In the genomic region with DNA sequence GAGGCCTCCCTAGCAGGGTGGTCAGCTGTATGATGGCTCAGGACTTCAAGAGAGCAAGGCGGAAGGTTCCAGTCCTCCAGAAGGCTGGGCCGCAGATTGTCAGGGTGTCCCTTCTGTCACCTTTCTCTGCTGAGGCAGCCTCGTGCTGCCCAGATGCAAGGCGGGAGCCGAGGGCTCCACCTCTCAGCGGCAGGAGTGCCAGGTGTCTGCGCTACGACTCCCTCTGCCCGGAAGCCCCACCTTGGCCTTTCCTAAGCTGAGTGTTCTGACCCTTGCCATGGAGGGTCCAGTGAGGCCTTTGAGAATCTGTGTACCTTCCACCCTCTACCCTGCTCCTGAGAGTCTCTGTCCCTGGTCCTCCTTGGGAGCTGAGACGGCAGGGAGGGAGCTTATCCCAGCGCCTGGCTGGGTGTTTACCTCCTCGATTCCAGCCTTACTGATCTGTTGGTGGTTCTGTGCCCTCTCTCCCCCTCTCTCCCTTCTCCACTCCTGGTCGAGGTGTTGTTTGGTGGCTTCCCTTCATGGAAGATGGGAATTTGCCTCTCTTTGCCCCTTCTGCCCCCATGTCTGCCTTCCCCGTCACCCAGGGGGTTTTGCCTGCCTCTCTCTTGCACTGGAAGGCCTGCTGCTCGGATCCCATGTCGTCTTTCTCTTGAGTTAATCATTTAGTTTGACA, we compare ENCODE assay signal across 21 cellular contexts. TPM values are rescaled to one million over a fixed set of nuclear protein-coding genes. Genes with fewer than 3 reads are reported as not detected.
DNase-seq lines count a peak whose midpoint lies in the region; ATAC-seq, FAIRE-seq and TF ChIP-seq lines count a peak whose summit lies in the region.
"Had no signal": no experiment of that assay in that cellular context is flagged by ENCODE, and none has a peak within 500 bp of the region (broad histone marks: within the 10 kb centered on the region; RNA-seq: fewer than 3 reads in every experiment).

No MANE protein-coding gene starts in this region.

- no peak overlapping the region for H3K4me3 Mint-ChIP-seq in natural killer cell treated with Interleukin-12 subunit alpha and Interleukin-12 subunit beta and Interleukin-15 and Interleukin-18, amount 100 ng/mL, for 72 hours
- no peak overlapping the region for H3K4me3 Mint-ChIP-seq in natural killer cell
- H3K4me3 Mint-ChIP-seq in chondrocyte (ENCODE audit: unreplicated experiment) = no peak overlapping the region
- H3K4me3 Mint-ChIP-seq in neural progenitor cell = no peak overlapping the region

- H3K27ac ChIP-seq in neural progenitor cell = no peak overlapping the region
- H3K27ac ChIP-seq in small intestine (ENCODE audit: low read depth in 1 of 2, low read length in 1 of 2) = no peak overlapping the region
- no peak overlapping the region for H3K27ac ChIP-seq in Peyer's patch
- H3K27ac ChIP-seq: A549 had no signal

- H3K27me3 Mint-ChIP-seq in natural killer cell treated with Interleukin-12 subunit alpha and Interleukin-12 subunit beta and Interleukin-15 and Interleukin-18, amount 100 ng/mL, for 72 hours = no peaks in the 10 kb centered on the region
- H3K27me3 Mint-ChIP-seq in natural killer cell (ENCODE audit: low read depth in 2 of 2) = no peaks in the 10 kb centered on the region
- H3K27me3 Mint-ChIP-seq in chondrocyte (ENCODE audit: low read depth) = no peaks in the 10 kb centered on the region
- H3K27me3 Mint-ChIP-seq in neural progenitor cell (ENCODE audit: insufficient read depth, low read depth) = no peaks in the 10 kb centered on the region

- WGBS in small intestine, 3 donors = 89 to 91% (median 89%) methylated on average over 15 to 16 of the region's 16 CpGs

- no peaks in the 10 kb centered on the region for H3K79me2 ChIP-seq in neural progenitor cell (ENCODE audit: low read depth)

- no peak for TF ChIP-seq CTCF in natural killer cell (IDR thresholded peaks at IDR 0.05)
- no peak for TF ChIP-seq CTCF in chondrocyte (IDR thresholded peaks at IDR 0.05)
- no peak for TF ChIP-seq CTCF in neural progenitor cell (IDR thresholded peaks at IDR 0.05)
- TF ChIP-seq CTCF in Peyer's patch (IDR thresholded peaks at IDR 0.05) = no peak

- H3K36me3 Mint-ChIP-seq in natural killer cell treated with Interleukin-12 subunit alpha and Interleukin-12 subunit beta and Interleukin-15 and Interleukin-18, amount 100 ng/mL, for 72 hours = no peaks in the 10 kb centered on the region
- H3K36me3 Mint-ChIP-seq in natural killer cell (no peaks in the 10 kb centered on the region), chondrocyte (ENCODE audit: low read depth) (peaks cover 4% of the 10 kb centered on the region), neural progenitor cell (peaks cover 5% of the 10 kb centered on the region)

- H3K4me3 ChIP-seq in neural progenitor cell (no peak overlapping the region), small intestine (ENCODE audit: low read depth in 1 of 2, low read length in 2 of 2) (no peak overlapping the region), Peyer's patch (no peak overlapping the region)
- H3K4me3 ChIP-seq: A549 had no signal

- no peaks in the 10 kb centered on the region for H3F3A ChIP-seq in neural progenitor cell (ENCODE audit: low read depth)

- TF ChIP-seq POLR2A in Peyer's patch (IDR thresholded peaks at IDR 0.05) = no peak

- H3K4me1 ChIP-seq in neural progenitor cell = peaks cover 14% of the 10 kb centered on the region
- H3K4me1 ChIP-seq in small intestine (ENCODE audit: control insufficient read depth in 2 of 2, insufficient read depth in 1 of 2, low read depth in 1 of 2, low read length in 1 of 2) = peaks cover 0 to 3% of the 10 kb centered on the region in 2 donors
- peaks cover 0 to 8% (median 3%) of the 10 kb centered on the region in 4 donors for H3K4me1 ChIP-seq in Peyer's patch
- H3K4me1 ChIP-seq: A549 had no signal

- H2AFZ ChIP-seq in neural progenitor cell (replicated peaks) = no peak overlapping the region

- no peak for DNase-seq in natural killer cell treated with Interleukin-12 subunit alpha and Interleukin-12 subunit beta and Interleukin-15 and Interleukin-18, amount 100 ng/mL, for 72 hours (ENCODE audit: low spot score)
- DNase-seq in natural killer cell (no peak), chondrocyte (ENCODE audit: low spot score) (peak; percentile 71), neural progenitor cell (ENCODE audit: low spot score) (no peak), left colon (no peak), small intestine (no peak), Peyer's patch (no peak)
- DNase-seq: C1 segment of cervical spinal cord, GF-D8, KG1, NCI-H1048, NCI-H146, NCI-H2081 treated with DMSO at 0.1 percent for 48 hours, NCI-H510A, NCI-H774 had no signal

- H3K9ac ChIP-seq in neural progenitor cell = no peak overlapping the region

- peaks cover 8% of the 10 kb centered on the region for H4K20me1 ChIP-seq in neural progenitor cell (ENCODE audit: low read depth)

- peaks cover 10 to 29% of the 10 kb centered on the region in 2 donors for H3K4me1 Mint-ChIP-seq in natural killer cell treated with Interleukin-12 subunit alpha and Interleukin-12 subunit beta and Interleukin-15 and Interleukin-18, amount 100 ng/mL, for 72 hours (ENCODE audit: low read depth in 2 of 2)
- H3K4me1 Mint-ChIP-seq in natural killer cell = peaks cover 14 to 15% of the 10 kb centered on the region in 2 donors
- peaks cover 3% of the 10 kb centered on the region for H3K4me1 Mint-ChIP-seq in chondrocyte (ENCODE audit: low read depth)
- H3K4me1 Mint-ChIP-seq in neural progenitor cell = peaks cover 9% of the 10 kb centered on the region

- H3K36me3 ChIP-seq in neural progenitor cell (no peaks in the 10 kb centered on the region), small intestine (ENCODE audit: control insufficient read depth in 2 of 2, insufficient read depth in 2 of 2, low read length in 2 of 2) (no peaks in the 10 kb centered on the region), Peyer's patch (no peaks in the 10 kb centered on the region)

- H3K27me3 ChIP-seq in neural progenitor cell = no peaks in the 10 kb centered on the region
- H3K27me3 ChIP-seq in small intestine (ENCODE audit: control insufficient read depth in 2 of 2, insufficient read depth in 2 of 2, low read length in 2 of 2) = no peaks in the 10 kb centered on the region
- H3K27me3 ChIP-seq in Peyer's patch = no peaks in the 10 kb centered on the region

- no peaks in the 10 kb centered on the region for H3K9me3 Mint-ChIP-seq in natural killer cell treated with Interleukin-12 subunit alpha and Interleukin-12 subunit beta and Interleukin-15 and Interleukin-18, amount 100 ng/mL, for 72 hours
- H3K9me3 Mint-ChIP-seq in natural killer cell (no peaks in the 10 kb centered on the region), chondrocyte (ENCODE audit: low read depth) (no peaks in the 10 kb centered on the region), neural progenitor cell (no peaks in the 10 kb centered on the region)

- no peak overlapping the region for H3K4me2 ChIP-seq in neural progenitor cell
- H3K4me2 ChIP-seq: A549 had no signal

- FAIRE-seq in small intestine (lab: Jason Lieb, UNC) = no peak
- FAIRE-seq: A549, GM12891, H54, HepG2 had no signal

- H3K9me3 ChIP-seq in neural progenitor cell (ENCODE audit: low read depth) = no peaks in the 10 kb centered on the region
- no peaks in the 10 kb centered on the region for H3K9me3 ChIP-seq in small intestine (ENCODE audit: control insufficient read depth, low read depth)
- no peaks in the 10 kb centered on the region for H3K9me3 ChIP-seq in Peyer's patch
- H3K9me3 ChIP-seq: A549 had no signal

- H3K27ac Mint-ChIP-seq in natural killer cell treated with Interleukin-12 subunit alpha and Interleukin-12 subunit beta and Interleukin-15 and Interleukin-18, amount 100 ng/mL, for 72 hours = peak overlapping the region; percentile 15 to 73
- peak overlapping the region in 1 of 2 donors; percentile 21 for H3K27ac Mint-ChIP-seq in natural killer cell
- H3K27ac Mint-ChIP-seq in chondrocyte (ENCODE audit: unreplicated experiment) = no peak overlapping the region
- H3K27ac Mint-ChIP-seq in neural progenitor cell = peak overlapping the region; percentile 23

- ATAC-seq in natural killer cell treated with Interleukin-12 subunit alpha and Interleukin-12 subunit beta and Interleukin-15 and Interleukin-18, amount 100 ng/mL, for 72 hours = no peak
- no peak for ATAC-seq in natural killer cell
- ATAC-seq in left colon = no peak
- no peak for ATAC-seq in GM21786 (IDR thresholded peaks at IDR 0.05; ENCODE audit: unreplicated experiment)
- ATAC-seq: HepG2 had no signal

- intact Hi-C loops in natural killer cell (cut with micrococcal nuclease) = no loop called here
- intact Hi-C loops in left colon (cut with DNase I, micrococcal nuclease) = no loop called here

RNA-seq across cellular contexts. Expression of a gene that starts 2.2 kb away (rescaled TPM):
- total RNA-seq in natural killer cell treated with Interleukin-12 subunit alpha and Interleukin-12 subunit beta and Interleukin-15 and Interleukin-18, amount 100 ng/mL, for 72 hours = not detected
- not detected for total RNA-seq in natural killer cell
- total RNA-seq in chondrocyte = not detected in 3 replicates
- total RNA-seq in neural progenitor cell (ENCODE audit: low replicate concordance) = not detected in 2 replicates
- total RNA-seq in left colon = not detected
- under 1 TPM in 2 of 3 donors, not detected in 1; 0.04 to 0.27 TPM for polyA plus RNA-seq in small intestine
- total RNA-seq in Peyer's patch = not detected
- total RNA-seq: Daoy, HepG2 had no signal
- polyA plus RNA-seq: A549, HepG2 had no signal
